In the genomic region with DNA sequence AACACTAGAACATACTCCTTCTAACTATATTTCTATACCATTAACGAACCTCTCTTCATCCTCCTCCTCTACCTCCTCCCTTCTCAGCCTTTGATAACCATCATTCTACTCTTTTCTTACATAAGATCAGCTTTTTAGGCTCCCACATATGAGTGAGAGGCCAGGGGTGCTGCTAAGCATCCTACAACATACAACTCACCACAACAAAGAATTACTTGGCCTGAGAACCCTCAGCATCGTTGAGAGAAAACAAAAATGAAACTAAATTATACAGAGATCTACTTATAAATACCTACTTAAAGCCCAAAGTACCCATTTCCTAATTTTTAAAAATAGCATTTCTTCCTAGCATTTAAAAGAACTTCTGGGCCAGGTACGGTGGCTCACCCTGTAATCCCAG, we compare ENCODE assay signal across 14 cellular contexts.
DNase-seq lines count a peak whose midpoint lies in the region; ATAC-seq and TF ChIP-seq lines count a peak whose summit lies in the region.
"Had no signal": no experiment of that assay in that cellular context is flagged by ENCODE, and none has a peak within 500 bp of the region (broad histone marks: within the 10 kb centered on the region; RNA-seq: fewer than 3 reads in every experiment).

No MANE protein-coding gene starts in this region.

- H3K4me1 ChIP-seq in lower lobe of right lung (peaks cover 9% of the 10 kb centered on the region), mesendoderm (ENCODE audit: control insufficient read depth, low read depth, low read length) (no peaks in the 10 kb centered on the region)
- H3K4me1 ChIP-seq: colonic mucosa had no signal

- H3K9me3 ChIP-seq in KOPT-K1 (ENCODE audit: insufficient read depth, low read length, poor library complexity, severe bottlenecking) = no peaks in the 10 kb centered on the region
- no peaks in the 10 kb centered on the region for H3K9me3 ChIP-seq in lower lobe of right lung
- H3K9me3 ChIP-seq: colonic mucosa, thyroid gland had no signal

- no peak overlapping the region for H3K56ac ChIP-seq in mesendoderm (ENCODE audit: low read length)

- WGBS in mesendoderm (ENCODE audit: extremely low coverage, insufficient coverage, low lambda C conversion rate) = 100% methylated on average over 1 of the region's 3 CpGs

- H4K5ac ChIP-seq in mesendoderm (ENCODE audit: low read length) = no peak overlapping the region

- CTCF ChIA-PET in GM10248 (lab: Yijun Ruan, JAX) = no interaction called here

- no peaks in the 10 kb centered on the region for H3K79me1 ChIP-seq in mesendoderm (ENCODE audit: low read length)

- no peak overlapping the region for H4K8ac ChIP-seq in mesendoderm (ENCODE audit: low read depth, low read length)

- H2BK5ac ChIP-seq in mesendoderm (ENCODE audit: low read length) = no peak overlapping the region

- H3K4ac ChIP-seq in mesendoderm (ENCODE audit: low read depth, low read length) = no peak overlapping the region

- H3K36me3 ChIP-seq in KOPT-K1 (ENCODE audit: insufficient read depth, low read length) (no peaks in the 10 kb centered on the region), lower lobe of right lung (peaks cover 8% of the 10 kb centered on the region), mesendoderm (ENCODE audit: control insufficient read depth, insufficient read depth, low read length) (no peaks in the 10 kb centered on the region)
- H3K36me3 ChIP-seq: colonic mucosa, thyroid gland had no signal

- H3K9ac ChIP-seq in mesendoderm (ENCODE audit: low read length) = no peak overlapping the region

- H3K4me2 ChIP-seq in mesendoderm (ENCODE audit: low read length) = no peak overlapping the region

- DNase-seq in GM10248 (ENCODE audit: extremely low spot score) = peak; percentile 18
- peak; percentile 56 for DNase-seq in central memory CD4-positive, alpha-beta T cell
- DNase-seq in lower lobe of right lung = no peak
- no peak for DNase-seq in NCI-H2107 (lab: John Stamatoyannopoulos, UW)
- DNase-seq in mesendoderm = no peak
- DNase-seq: activated B cell treated with CpG ODN at 0.5 μM for 24 hours, colonic mucosa, mesenchymal stem cell, NCI-H2081 treated with DMSO at 0.1 percent for 48 hours, thyroid gland had no signal

- H2BK120ac ChIP-seq in mesendoderm (ENCODE audit: low read depth, low read length) = no peak overlapping the region

- intact Hi-C loops in lower lobe of right lung (cut with DNase I) = no loop called here

- H3K27ac ChIP-seq in KOPT-K1 (ENCODE audit: low read depth, low read length, poor library complexity, severe bottlenecking) (peak overlapping the region; percentile 71), lower lobe of right lung (no peak overlapping the region), mesendoderm (ENCODE audit: low read depth, low read length) (no peak overlapping the region)
- H3K27ac ChIP-seq: colonic mucosa, SK-N-MC, thyroid gland had no signal

- no peaks in the 10 kb centered on the region for H3K27me3 ChIP-seq in lower lobe of right lung (ENCODE audit: low read depth)
- H3K27me3 ChIP-seq in mesendoderm (ENCODE audit: insufficient read depth, low read length, poor library complexity) = no peaks in the 10 kb centered on the region
- H3K27me3 ChIP-seq: colonic mucosa, thyroid gland had no signal

- no peak overlapping the region for H3K18ac ChIP-seq in mesendoderm (ENCODE audit: low read length)

- TF ChIP-seq CTCF in GM10248 (IDR thresholded peaks at IDR 0.05; ENCODE audit: control extremely low read depth, extremely low read depth, low read depth, missing control alignments) = no peak
- TF ChIP-seq CTCF in lower lobe of right lung (IDR thresholded peaks at IDR 0.05) = no peak

- H2AK5ac ChIP-seq in mesendoderm (ENCODE audit: low read length) = no peak overlapping the region

- ATAC-seq in GM19351 (IDR thresholded peaks at IDR 0.05; ENCODE audit: unreplicated experiment) (peak; percentile 91), lower lobe of right lung (no peak), HG03521 (IDR thresholded peaks at IDR 0.05; ENCODE audit: unreplicated experiment) (no peak)

- POLR2A ChIA-PET in GM10248 (lab: Yijun Ruan, JAX) = no interaction called here

- no peak overlapping the region for H3K23ac ChIP-seq in mesendoderm (ENCODE audit: low read length)

- no peak overlapping the region for H2BK15ac ChIP-seq in mesendoderm (replicated peaks; ENCODE audit: low read depth)

- no peaks in the 10 kb centered on the region for H3K79me2 ChIP-seq in mesendoderm (ENCODE audit: control insufficient read depth, insufficient read depth, low read length)

- H3K4me3 ChIP-seq in lower lobe of right lung (no peak overlapping the region), mesendoderm (ENCODE audit: low read length) (no peak overlapping the region)
- H3K4me3 ChIP-seq: colonic mucosa, SK-N-MC, thyroid gland had no signal

Comparison
In these comparisons a context has a peak if more than half of its experiments do, and no peak if none do; other contexts are left out.
1. DNase-seq: peak in GM10248 (single experiment) and central memory CD4-positive, alpha-beta T cell (single experiment); none in lower lobe of right lung (single experiment), NCI-H2107 (single experiment) and mesendoderm (single experiment).